ENCODE assay signal across 8 cellular contexts in genomic region chr5:173781826-173782670, GRCh38.
DNase-seq lines count a peak whose midpoint lies in the region; ATAC-seq and TF ChIP-seq lines count a peak whose summit lies in the region.

No MANE protein-coding gene starts in this region.

- CTCF ChIA-PET in HEK293 (lab: Yijun Ruan, JAX), result interaction anchor here (0.6 kb wide), 1 partner anchor 152 kb away, joined by 3 read pairs; no protein-coding TSS in a partner anchor

- H3K4me1 ChIP-seq in HEK293 (ENCODE audit: control insufficient read depth, insufficient read depth, low read length), result no peaks in the 10 kb centered on the region
- peaks cover 18% of the 10 kb centered on the region for H3K4me1 ChIP-seq in left ventricle myocardium inferior
- peaks cover 9 to 26% of the 10 kb centered on the region in 2 donors for H3K4me1 ChIP-seq in gastrocnemius medialis

- H3K27me3 Mint-ChIP-seq in T-helper 1 cell treated with Interleukin-12 subunit alpha and Interleukin-12 subunit beta and Interleukin-4 antibody, amounts not matched to agents 30 μg/mL and 1 μg/mL, for 36 hours (ENCODE audit: low read depth), result no peaks in the 10 kb centered on the region

- POLR2A ChIA-PET in HEK293 (lab: Yijun Ruan, JAX), result no interaction called here

- H3K36me3 Mint-ChIP-seq in T-helper 1 cell treated with Interleukin-12 subunit alpha and Interleukin-12 subunit beta and Interleukin-4 antibody, amounts not matched to agents 30 μg/mL and 1 μg/mL, for 36 hours (ENCODE audit: low read depth), result peaks cover 2% of the 10 kb centered on the region

- peak overlapping the region; percentile 92 for H3K27ac Mint-ChIP-seq in T-helper 1 cell treated with Interleukin-12 subunit alpha and Interleukin-12 subunit beta and Interleukin-4 antibody, amounts not matched to agents 30 μg/mL and 1 μg/mL, for 36 hours

- H3K27ac ChIP-seq in HEK293 (ENCODE audit: extremely low read depth, low read depth, low read length) (no peak overlapping the region), left ventricle myocardium inferior (replicated peaks) (peak overlapping the region; percentile 58), gastrocnemius medialis (peak overlapping the region; percentile 76 to 82 (median 80)), WERI-Rb-1 (no peak overlapping the region)

- intact Hi-C loops in left ventricle myocardium inferior (cut with micrococcal nuclease), result no loop called here
- intact Hi-C loops in gastrocnemius medialis (cut with DNase I; ENCODE audit: low total_unique reads), result no loop called here

- H3K4me3 Mint-ChIP-seq in T-helper 1 cell treated with Interleukin-12 subunit alpha and Interleukin-12 subunit beta and Interleukin-4 antibody, amounts not matched to agents 30 μg/mL and 1 μg/mL, for 36 hours, result no peak overlapping the region

- TF ChIP-seq POLR2A in gastrocnemius medialis (IDR thresholded peaks at IDR 0.05), result peak; percentile 15 to 40

- no peaks in the 10 kb centered on the region for H3K9me3 Mint-ChIP-seq in T-helper 1 cell treated with Interleukin-12 subunit alpha and Interleukin-12 subunit beta and Interleukin-4 antibody, amounts not matched to agents 30 μg/mL and 1 μg/mL, for 36 hours

- ATAC-seq in gastrocnemius medialis (peak; percentile 93 to 95), HG03342 (IDR thresholded peaks at IDR 0.05; ENCODE audit: unreplicated experiment) (no peak)

- no peaks in the 10 kb centered on the region for H3K9me3 ChIP-seq in HEK293 (ENCODE audit: control insufficient read depth, insufficient read depth, low read depth, low read length)
- H3K9me3 ChIP-seq in left ventricle myocardium inferior (replicated peaks), result no peaks in the 10 kb centered on the region
- H3K9me3 ChIP-seq in gastrocnemius medialis, result no peaks in the 10 kb centered on the region
- no peaks in the 10 kb centered on the region for H3K9me3 ChIP-seq in WERI-Rb-1 (ENCODE audit: severe bottlenecking)

- H3K4me3 ChIP-seq in HEK293 (ENCODE audit: low read depth, low read length) (no peak overlapping the region), left ventricle myocardium inferior (no peak overlapping the region), gastrocnemius medialis (no peak overlapping the region), WERI-Rb-1 (ENCODE audit: low read depth, low read length) (no peak overlapping the region)

- no peaks in the 10 kb centered on the region for H3K36me3 ChIP-seq in HEK293 (ENCODE audit: control insufficient read depth in 2 of 2, insufficient read depth in 1 of 2, low read length in 2 of 2)
- H3K36me3 ChIP-seq in left ventricle myocardium inferior, result no peaks in the 10 kb centered on the region
- no peaks in the 10 kb centered on the region for H3K36me3 ChIP-seq in gastrocnemius medialis
- H3K36me3 ChIP-seq in WERI-Rb-1, result no peaks in the 10 kb centered on the region

- peaks cover 21% of the 10 kb centered on the region for H3K4me1 Mint-ChIP-seq in T-helper 1 cell treated with Interleukin-12 subunit alpha and Interleukin-12 subunit beta and Interleukin-4 antibody, amounts not matched to agents 30 μg/mL and 1 μg/mL, for 36 hours (ENCODE audit: low read depth)

- DNase-seq in amniotic stem cell (lab: John Stamatoyannopoulos, UW), result peak; percentile 47
- DNase-seq in left ventricle myocardium inferior, result peak; percentile 75
- peak; percentile 75 to 90 for DNase-seq in gastrocnemius medialis
- DNase-seq in WERI-Rb-1, result no peak
- DNase-seq in NCI-H524 (lab: John Stamatoyannopoulos, UW), result no peak

- H3K27me3 ChIP-seq in left ventricle myocardium inferior (ENCODE audit: low read depth) (no peaks in the 10 kb centered on the region), gastrocnemius medialis (no peaks in the 10 kb centered on the region), WERI-Rb-1 (ENCODE audit: insufficient read depth, low read depth, severe bottlenecking) (no peaks in the 10 kb centered on the region)

- TF ChIP-seq CTCF in HEK293 (tag by site-specific recombination; IDR thresholded peaks at IDR 0.05) (no peak), left ventricle myocardium inferior (IDR thresholded peaks at IDR 0.05; ENCODE audit: borderline replicate concordance) (no peak), gastrocnemius medialis (IDR thresholded peaks at IDR 0.05 in 4 of 5, conservative IDR thresholded peaks at IDR 0.05 in 1 of 5) (no peak), WERI-Rb-1 (IDR thresholded peaks at IDR 0.05; ENCODE audit: low read depth, low read length) (no peak)

- in situ Hi-C loops in gastrocnemius medialis (cut with MboI; ENCODE audit: low sequenced_read_pairs in 4 of 4), result no loop called here

TF ChIP-seq in HEK293, 187 proteins besides CTCF, POLR2A, EP300 and RAD21:
- TF ChIP-seq ZFP69B (tag by site-specific recombination; IDR thresholded peaks at IDR 0.05) (0 out of 2 replicates have a peak, but pooled peaks have one; percentile 35), ZNF362 (tag by site-specific recombination; IDR thresholded peaks at IDR 0.05) (0 out of 2 replicates have a peak, but pooled peaks have one; percentile 46), ZBTB17 (tag by site-specific recombination; IDR thresholded peaks at IDR 0.05) (peak; percentile 40; the same call in 1 of the 2 replicates), ZNF335 (tag by site-specific recombination; conservative IDR thresholded peaks at IDR 0.05) (peak; percentile 18; the same call in 1 of the 2 replicates), ZNF629 (tag by site-specific recombination; IDR thresholded peaks at IDR 0.05) (peak; percentile 74), ZNF23 (tag by site-specific recombination; IDR thresholded peaks at IDR 0.05; ENCODE audit: borderline replicate concordance) (no peak), IKZF3 (tag by site-specific recombination; IDR thresholded peaks at IDR 0.05) (no peak), KLF9 (tag by site-specific recombination; IDR thresholded peaks at IDR 0.05; ENCODE audit: low read depth) (no peak), ZBTB21 (tag by site-specific recombination; IDR thresholded peaks at IDR 0.05) (peak; percentile 78), ZNF239 (tag by site-specific recombination; IDR thresholded peaks at IDR 0.05) (no peak), ZNF621 (tag by site-specific recombination; IDR thresholded peaks at IDR 0.05) (no peak)

Comparison
In these comparisons a context has a peak if more than half of its experiments do, and no peak if none do; other contexts are left out.
1. H3K27ac ChIP-seq: peak in left ventricle myocardium inferior (single experiment) and gastrocnemius medialis (4 of 4); none in HEK293 (single experiment) and WERI-Rb-1 (single experiment).
2. DNase-seq: peak in amniotic stem cell (single experiment), left ventricle myocardium inferior (single experiment) and gastrocnemius medialis (2 of 2); none in WERI-Rb-1 (single experiment) and NCI-H524 (0 of 2).